ENCODE assay signal across 8 cellular contexts in genomic region chr3:197750863-197751737, GRCh38. TPM values are rescaled to one million over a fixed set of nuclear protein-coding genes. Genes with fewer than 3 reads are reported as not detected.
A peak's percentile ranks its signal among the peaks of the same experiment; 100 is the strongest.
DNase-seq lines count a peak whose midpoint lies in the region; ATAC-seq and TF ChIP-seq lines count a peak whose summit lies in the region.

No MANE protein-coding gene starts in this region.

- H3K9me1 ChIP-seq in IMR-90 (ENCODE audit: insufficient read depth, low read length), result peaks cover 6% of the 10 kb centered on the region; the same call in 1 of the 2 replicates

- in situ Hi-C loops in IMR-90 (cut with MboI; ENCODE audit: low sequenced_read_pairs), result no loop called here

- peak; percentile 15; the same call in 1 of the 2 replicates for TF ChIP-seq POLR2A in IMR-90 (IDR thresholded peaks at IDR 0.05; ENCODE audit: low read depth, low read length)

- peak; percentile 6 to 49 (median 18) for DNase-seq in CD8-positive, alpha-beta memory T cell
- DNase-seq in IMR-90, result peak; percentile 43
- DNase-seq in activated CD4-positive, alpha-beta T cell treated with anti-CD3 and anti-CD28 coated beads for 1 hour, result peak; percentile 17
- peak; percentile 44 to 51 for DNase-seq in lung microvascular endothelial cell (ENCODE audit: low read depth in 2 of 2)
- peak; percentile 36 for DNase-seq in stimulated activated naive B cell treated with anti-CD40 and anti-IgM and Interleukin-4, amounts not matched to agents 10 μg/mL and 1 μg/mL and 100 μg/mL, for 72 hours
- DNase-seq in GDM1 (lab: John Stamatoyannopoulos, UW), result no peak
- no peak for DNase-seq in ecto neural progenitor cell (ENCODE audit: low spot score)

- H3K4me3 Mint-ChIP-seq in CD8-positive, alpha-beta memory T cell, result peak overlapping the region; percentile 93 to 100 (median 97)
- peak overlapping the region; percentile 92 to 97 for H3K4me3 Mint-ChIP-seq in stimulated activated naive B cell treated with anti-CD40 and anti-IgM and Interleukin-4, amounts not matched to agents 10 μg/mL and 1 μg/mL and 100 μg/mL, for 72 hours

- CTCF ChIA-PET in CD8-positive, alpha-beta memory T cell (lab: Charles Lee), result interaction anchor here (0.8 to 2.0 kb wide), 5 partner anchors 19 to 155 kb away, joined by 3 to 5 read pairs (median 3); no protein-coding TSS in a partner anchor
- CTCF ChIA-PET in IMR-90 (lab: Yijun Ruan, JAX), result interaction anchor here (1.2 kb wide), 1 partner anchor 97 kb away, joined by 3 read pairs; no protein-coding TSS in a partner anchor

- peaks cover 49 to 62% (median 58%) of the 10 kb centered on the region in 3 donors for H3K4me1 Mint-ChIP-seq in CD8-positive, alpha-beta memory T cell
- H3K4me1 Mint-ChIP-seq in stimulated activated naive B cell treated with anti-CD40 and anti-IgM and Interleukin-4, amounts not matched to agents 10 μg/mL and 1 μg/mL and 100 μg/mL, for 72 hours, result peaks cover 31 to 52% of the 10 kb centered on the region in 2 donors

- peak overlapping the region; percentile 93 for H2AK9ac ChIP-seq in IMR-90 (replicated peaks; ENCODE audit: low read depth, low read length, poor library complexity)

- no peak overlapping the region for H2BK20ac ChIP-seq in IMR-90 (ENCODE audit: low read depth, low read length)

- POLR2A ChIA-PET in CD8-positive, alpha-beta memory T cell (lab: Charles Lee), result interaction anchor here (0.7 to 1.3 kb wide), 7 partner anchors 11 to 453 kb away, joined by 3 to 8 read pairs (median 3); partner anchors contain the start of genes DLG1 and LRCH3
- POLR2A ChIA-PET in IMR-90 (lab: Charles Lee; ENCODE audit: unreplicated experiment), result no interaction called here

- H3K4me1 ChIP-seq in CD8-positive, alpha-beta memory T cell (ENCODE audit: insufficient read depth, low read length), result peaks cover 47% of the 10 kb centered on the region
- H3K4me1 ChIP-seq in IMR-90 (ENCODE audit: control insufficient read depth, insufficient read depth, low read length) (peaks cover 4% of the 10 kb centered on the region), duodenal mucosa (ENCODE audit: control insufficient read depth in 1 of 2, insufficient read depth in 2 of 2, low read length in 2 of 2) (peaks cover 11 to 22% of the 10 kb centered on the region in 2 donors)

- peak overlapping the region; percentile 69 for H3K9ac ChIP-seq in IMR-90 (ENCODE audit: low read depth, low read length)
- H3K9ac ChIP-seq in duodenal mucosa (ENCODE audit: low read depth in 1 of 2, low read length in 2 of 2), result peak overlapping the region; percentile 74 to 87

- no peaks in the 10 kb centered on the region for H3K9me3 Mint-ChIP-seq in CD8-positive, alpha-beta memory T cell
- no peaks in the 10 kb centered on the region for H3K9me3 Mint-ChIP-seq in stimulated activated naive B cell treated with anti-CD40 and anti-IgM and Interleukin-4, amounts not matched to agents 10 μg/mL and 1 μg/mL and 100 μg/mL, for 72 hours

- dilution Hi-C loops in IMR-90 (cut with HindIII; ENCODE audit: low sequenced_read_pairs, unreplicated experiment), result no loop called here

- H2BK15ac ChIP-seq in IMR-90 (ENCODE audit: low read depth, low read length), result 0 out of 3 replicates have a peak overlapping the region, but pooled peaks have one; percentile 37

- H4K8ac ChIP-seq in IMR-90 (ENCODE audit: low read depth in 2 of 2, low read length in 2 of 2), result peak overlapping the region in 1 of 2 experiments; percentile 33; a peak in 2 of 4 replicates

- peak overlapping the region; percentile 87 to 99 (median 96) for H3K27ac Mint-ChIP-seq in CD8-positive, alpha-beta memory T cell
- H3K27ac Mint-ChIP-seq in stimulated activated naive B cell treated with anti-CD40 and anti-IgM and Interleukin-4, amounts not matched to agents 10 μg/mL and 1 μg/mL and 100 μg/mL, for 72 hours, result peak overlapping the region; percentile 95

- H3K4ac ChIP-seq in IMR-90 (ENCODE audit: low read depth, low read length), result peak overlapping the region; percentile 77

- peaks cover 0 to 14% (median under 1%) of the 10 kb centered on the region in 3 donors for H3K36me3 Mint-ChIP-seq in CD8-positive, alpha-beta memory T cell
- H3K36me3 Mint-ChIP-seq in stimulated activated naive B cell treated with anti-CD40 and anti-IgM and Interleukin-4, amounts not matched to agents 10 μg/mL and 1 μg/mL and 100 μg/mL, for 72 hours, result peaks cover 7 to 31% of the 10 kb centered on the region in 2 donors

- H4K91ac ChIP-seq in IMR-90 (ENCODE audit: insufficient read depth, low read depth, low read length), result peak overlapping the region; percentile 66

- H3K4me2 ChIP-seq in IMR-90 (ENCODE audit: low read depth, low read length), result peak overlapping the region; percentile 93

- intact Hi-C loops in IMR-90 (cut with micrococcal nuclease), result no loop called here

- H3K18ac ChIP-seq in IMR-90 (ENCODE audit: low read depth, low read length), result no peak overlapping the region

- H2AFZ ChIP-seq in IMR-90 (replicated peaks; ENCODE audit: low read length, poor library complexity), result peak overlapping the region; percentile 100

- no peaks in the 10 kb centered on the region for H3K9me3 ChIP-seq in CD8-positive, alpha-beta memory T cell (ENCODE audit: low read length)
- H3K9me3 ChIP-seq in IMR-90 (ENCODE audit: control insufficient read depth, insufficient read depth, low read length), result no peaks in the 10 kb centered on the region
- no peaks in the 10 kb centered on the region for H3K9me3 ChIP-seq in duodenal mucosa (ENCODE audit: control insufficient read depth in 1 of 2, low read length in 2 of 2)

- peak overlapping the region; percentile 81 for H3K14ac ChIP-seq in IMR-90 (replicated peaks; ENCODE audit: low read depth, low read length)

- peak overlapping the region; percentile 14; the same call in 1 of the 2 replicates for H2BK120ac ChIP-seq in IMR-90 (ENCODE audit: low read depth, low read length)

- no peak for TF ChIP-seq RAD21 in IMR-90 (IDR thresholded peaks at IDR 0.05; ENCODE audit: low read length)

- H4K5ac ChIP-seq in IMR-90 (ENCODE audit: low read depth, low read length), result no peak overlapping the region

- peak overlapping the region; percentile 82 for H3K4me3 ChIP-seq in CD8-positive, alpha-beta memory T cell (ENCODE audit: low read length)
- peak overlapping the region; percentile 89 for H3K4me3 ChIP-seq in IMR-90 (ENCODE audit: insufficient read depth, low read depth, low read length)
- peak overlapping the region; percentile 75 to 93 for H3K4me3 ChIP-seq in duodenal mucosa (ENCODE audit: low read depth in 1 of 2, low read length in 2 of 2)

- peak overlapping the region; percentile 65; the same call in 1 of the 2 replicates for H2AK5ac ChIP-seq in IMR-90 (ENCODE audit: low read depth, low read length)

- 6% methylated on average over 3 of the region's 35 CpGs; no CpG with 5 or more reads in 1 of the 2 experiments for WGBS in IMR-90 (ENCODE audit: extremely low coverage in 2 of 2, insufficient read length in 1 of 2), 2 experiments

- no peaks in the 10 kb centered on the region for H3K27me3 ChIP-seq in CD8-positive, alpha-beta memory T cell (ENCODE audit: insufficient read depth, low read length, poor library complexity, severe bottlenecking)
- H3K27me3 ChIP-seq in IMR-90 (ENCODE audit: control insufficient read depth, insufficient read depth, low read length), result no peaks in the 10 kb centered on the region
- H3K27me3 ChIP-seq in duodenal mucosa (ENCODE audit: control insufficient read depth in 1 of 2, insufficient read depth in 2 of 2, low read length in 2 of 2), result no peaks in the 10 kb centered on the region

- peak overlapping the region; percentile 73; the same call in 1 of the 2 replicates for H3K56ac ChIP-seq in IMR-90 (ENCODE audit: extremely low read depth, insufficient read depth, low read length)

- H3K27ac ChIP-seq in CD8-positive, alpha-beta memory T cell (ENCODE audit: low read depth, low read length), result peak overlapping the region; percentile 66
- peak overlapping the region; percentile 94 for H3K27ac ChIP-seq in IMR-90 (ENCODE audit: insufficient read depth, low read length)
- peak overlapping the region; percentile 89 for H3K27ac ChIP-seq in duodenal mucosa (ENCODE audit: low read depth, low read length)

- BruUV-seq in IMR-90 (replicated peaks; lab: Mats Ljungman, UMichigan), result no TSS peak

- H3K27me3 Mint-ChIP-seq in CD8-positive, alpha-beta memory T cell, result peaks cover 0 to 2% of the 10 kb centered on the region in 2 donors
- H3K27me3 Mint-ChIP-seq in stimulated activated naive B cell treated with anti-CD40 and anti-IgM and Interleukin-4, amounts not matched to agents 10 μg/mL and 1 μg/mL and 100 μg/mL, for 72 hours, result no peaks in the 10 kb centered on the region

- peak overlapping the region; percentile 92 for H3K23ac ChIP-seq in IMR-90 (ENCODE audit: low read depth, low read length)

- peaks cover 55% of the 10 kb centered on the region for H4K20me1 ChIP-seq in IMR-90 (ENCODE audit: insufficient read depth, low read length)

- no peak for TF ChIP-seq CTCF in IMR-90 (conservative IDR thresholded peaks at IDR 0.05; ENCODE audit: low read depth, low read length)

- H2BK5ac ChIP-seq in IMR-90 (ENCODE audit: low read depth, low read length, poor library complexity, severe bottlenecking), result peak overlapping the region; percentile 91

- no peaks in the 10 kb centered on the region for H3K36me3 ChIP-seq in CD8-positive, alpha-beta memory T cell (ENCODE audit: insufficient read depth, low read length)
- no peaks in the 10 kb centered on the region for H3K36me3 ChIP-seq in IMR-90 (ENCODE audit: control insufficient read depth, insufficient read depth, low read length)
- H3K36me3 ChIP-seq in duodenal mucosa (ENCODE audit: control insufficient read depth in 1 of 2, insufficient read depth in 2 of 2, low read length in 2 of 2), result no peaks in the 10 kb centered on the region

- ATAC-seq in IMR-90 (ENCODE audit: low read depth), result no peak
- ATAC-seq in stimulated activated naive B cell treated with anti-CD40 and anti-IgM and Interleukin-4, amounts not matched to agents 10 μg/mL and 1 μg/mL and 100 μg/mL, for 72 hours (replicated peaks), result no peak

- H3K79me1 ChIP-seq in IMR-90 (ENCODE audit: low read depth in 1 of 2, low read length in 2 of 2), result peaks cover 7 to 28% of the 10 kb centered on the region in 2 experiments; a peak in 3 of 4 replicates

RNA-seq across cellular contexts. Expression of gene FYTTD1, which starts 1.4 kb away (rescaled TPM):
- total RNA-seq in CD8-positive, alpha-beta memory T cell, result 10 to 100 TPM; 47.6 to 54.8 TPM
- polyA plus RNA-seq in CD8-positive, alpha-beta memory T cell, result 102 TPM
- total RNA-seq in IMR-90 (2012; rRNA removed) (50.2 and 67.2 TPM in 2 replicates), lung microvascular endothelial cell (34.0 and 51.8 TPM in 2 replicates)
- polyA plus RNA-seq in IMR-90 (2012; rRNA removed), result 15.4 and 20.4 TPM in 2 replicates
- 2.2 and 3.6 TPM in 2 replicates for polyA plus RNA-seq in IMR-90 (2012; cell fraction: cytosol; rRNA removed)
- 1.6 and 12.9 TPM in 2 replicates for polyA plus RNA-seq in IMR-90 (2012; cell fraction: nucleus; rRNA removed; ENCODE audit: low replicate concordance)

RNA-seq across cellular contexts. Expression of gene RUBCN, which starts 14.4 kb away (rescaled TPM):
- total RNA-seq in CD8-positive, alpha-beta memory T cell, result 10 to 100 TPM; 43.2 to 45.9 TPM
- 26.6 TPM for polyA plus RNA-seq in CD8-positive, alpha-beta memory T cell
- total RNA-seq in IMR-90 (2012; rRNA removed) (8.3 and 10.8 TPM in 2 replicates), lung microvascular endothelial cell (5.2 and 6.7 TPM in 2 replicates)
- polyA plus RNA-seq in IMR-90 (2012; rRNA removed), result 11.8 and 12.6 TPM in 2 replicates
- 6.2 and 10.4 TPM in 2 replicates for polyA plus RNA-seq in IMR-90 (2012; cell fraction: cytosol; rRNA removed)
- polyA plus RNA-seq in IMR-90 (2012; cell fraction: nucleus; rRNA removed; ENCODE audit: low replicate concordance), result 31.5 and 32.7 TPM in 2 replicates

RNA-seq across cellular contexts. Expression of gene LRCH3, which starts 40.0 kb away (rescaled TPM):
- 10 to 100 TPM; 51.2 to 56.3 TPM for total RNA-seq in CD8-positive, alpha-beta memory T cell
- 26.5 TPM for polyA plus RNA-seq in CD8-positive, alpha-beta memory T cell
- total RNA-seq in IMR-90 (2012; rRNA removed), result 28.5 and 33.1 TPM in 2 replicates
- polyA plus RNA-seq in IMR-90 (2012; rRNA removed), result 30.4 and 40.5 TPM in 2 replicates
- polyA plus RNA-seq in IMR-90 (2012; cell fraction: cytosol; rRNA removed), result 14.1 and 42.1 TPM in 2 replicates
- polyA plus RNA-seq in IMR-90 (2012; cell fraction: nucleus; rRNA removed; ENCODE audit: low replicate concordance), result 19.7 and 60.8 TPM in 2 replicates
- total RNA-seq in lung microvascular endothelial cell, result 30.9 and 77.0 TPM in 2 replicates

Comparison
In these comparisons a context has a peak if more than half of its experiments do, and no peak if none do; other contexts are left out.
1. DNase-seq: peak in CD8-positive, alpha-beta memory T cell (5 of 5), IMR-90 (single experiment), activated CD4-positive, alpha-beta T cell treated with anti-CD3 and anti-CD28 coated beads for 1 hour (single experiment), lung microvascular endothelial cell (2 of 2) and stimulated activated naive B cell treated with anti-CD40 and anti-IgM and Interleukin-4, amounts not matched to agents 10 μg/mL and 1 μg/mL and 100 μg/mL, for 72 hours (single experiment); none in GDM1 (single experiment) and ecto neural progenitor cell (single experiment).
2. Peak in every context shown above with its lines, with median percentiles within 50 percentile points of each other: H3K27ac ChIP-seq and H3K4me3 ChIP-seq.